In genomic region chr22:17496843-17497242, GRCh38 we compare ENCODE assay signal across 12 cellular contexts.
"Had no signal": no experiment of that assay in that cellular context is flagged by ENCODE, and none has a peak within 500 bp of the region (broad histone marks: within the 10 kb centered on the region; RNA-seq: fewer than 3 reads in every experiment).

No MANE protein-coding gene starts in this region.

- DNase-seq: activated CD4-positive, alpha-beta T cell treated with anti-CD3 and anti-CD28 coated beads, Interleukin-2, amount 50 U/mL, for 1 hour; activated naive CD4-positive, alpha-beta T cell treated with anti-CD3 and anti-CD28 coated beads for 36 hours; dermis blood vessel endothelial cell; islet precursor cell; mammary epithelial cell; naive B cell; stimulated activated CD4-positive, alpha-beta T cell treated with anti-CD3 and anti-CD28 coated beads, Interleukin-1b, Interleukin-23, amount 100 ng/mL, for 48 hours; stomach; testis had no signal

- H3K4me3 ChIP-seq: gastroesophageal sphincter, stomach, testis had no signal

- H3K36me3 Mint-ChIP-seq: naive B cell had no signal

- H3K4me3 Mint-ChIP-seq: activated naive CD4-positive, alpha-beta T cell treated with anti-CD3 and anti-CD28 coated beads for 36 hours; activated T-helper 17 cell treated with anti-CD3 and anti-CD28 coated beads, Interleukin-2, amount 50 U/mL, for 72 hours had no signal

- H3K27me3 Mint-ChIP-seq: naive B cell had no signal

- H3K9me3 Mint-ChIP-seq: activated naive CD4-positive, alpha-beta T cell treated with anti-CD3 and anti-CD28 coated beads for 36 hours; activated T-helper 17 cell treated with anti-CD3 and anti-CD28 coated beads, Interleukin-2, amount 50 U/mL, for 72 hours; naive B cell had no signal

- H3K9me3 ChIP-seq: gastroesophageal sphincter, stomach, testis had no signal

- ATAC-seq: activated T-helper 17 cell treated with anti-CD3 and anti-CD28 coated beads, Interleukin-2, amount 50 U/mL, for 72 hours; gastroesophageal sphincter; left lobe of liver had no signal

- H3K27me3 ChIP-seq: testis had no signal

- H3K27ac ChIP-seq: gastroesophageal sphincter, stomach, testis had no signal

- H3K4me1 ChIP-seq: stomach had no signal

- H3K36me3 ChIP-seq: stomach had no signal

- H3K27ac Mint-ChIP-seq: activated naive CD4-positive, alpha-beta T cell treated with anti-CD3 and anti-CD28 coated beads for 36 hours; activated T-helper 17 cell treated with anti-CD3 and anti-CD28 coated beads, Interleukin-2, amount 50 U/mL, for 72 hours had no signal

- H3K4me1 Mint-ChIP-seq: activated T-helper 17 cell treated with anti-CD3 and anti-CD28 coated beads, Interleukin-2, amount 50 U/mL, for 72 hours had no signal
